8 cellular contexts compared by ENCODE assay signal in the genomic region with DNA sequence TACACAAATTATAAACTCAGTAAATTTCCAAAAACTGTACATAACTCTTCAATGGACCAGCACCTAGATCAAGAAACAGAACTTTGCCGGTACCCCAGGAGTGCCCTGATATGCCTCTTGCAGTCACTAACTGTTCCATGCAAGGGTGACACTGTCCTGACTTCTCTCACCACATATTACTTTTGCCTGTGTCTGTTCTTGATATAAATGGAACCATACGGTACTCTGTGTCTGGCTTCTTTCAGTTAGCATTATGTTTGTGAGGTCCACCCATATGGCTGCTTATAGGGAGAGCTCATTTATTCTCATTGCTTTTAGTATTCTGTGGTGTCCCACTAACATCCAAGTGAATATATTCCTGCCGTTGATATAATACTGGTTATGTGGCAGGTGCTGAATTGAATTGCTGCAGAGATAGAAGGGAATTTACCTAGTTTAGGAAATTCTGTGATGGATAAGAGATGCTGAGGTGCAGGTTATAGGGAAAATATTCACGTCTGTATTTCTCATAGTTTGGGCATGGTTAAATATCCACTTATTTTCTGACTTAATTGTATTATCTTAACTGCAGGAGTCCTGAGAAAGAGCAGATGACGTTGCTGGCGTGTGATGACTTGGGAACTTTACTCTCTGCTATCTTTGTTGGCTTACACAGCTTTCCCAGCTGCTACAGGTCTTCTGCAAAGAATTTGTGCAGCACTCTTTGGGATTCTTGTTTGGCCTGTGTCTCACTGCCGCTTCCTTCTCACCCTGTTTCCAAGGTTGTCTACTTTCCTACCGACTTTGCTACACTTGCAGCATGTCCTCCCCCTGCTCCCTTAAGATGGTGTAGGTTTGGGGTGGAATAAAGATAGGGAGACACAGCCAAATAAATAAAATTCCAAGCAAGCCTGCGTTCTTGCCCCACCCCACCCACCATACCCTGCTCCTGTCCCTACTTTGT.
DNase-seq lines count a peak whose midpoint lies in the region; ATAC-seq and TF ChIP-seq lines count a peak whose summit lies in the region.

No MANE protein-coding gene starts in this region.

- H3K4me1 Mint-ChIP-seq in HFFc6 (ENCODE audit: low read depth), result peaks cover 86% of the 10 kb centered on the region
- peaks cover 67 to 87% (median 76%) of the 10 kb centered on the region in 3 donors for H3K4me1 Mint-ChIP-seq in T-cell
- H3K4me1 Mint-ChIP-seq in progenitor cell of endocrine pancreas (ENCODE audit: low read depth), result peaks cover 54% of the 10 kb centered on the region

- peak in 1 of 4 experiments; percentile 17 for ATAC-seq in T-cell (replicated peaks in 1 of 4)

- intact Hi-C loops in tibial artery (cut with DNase I; ENCODE audit: low total_unique reads), result no loop called here

- peak overlapping the region in 1 of 2 donors; percentile 35 for H3K27ac ChIP-seq in tibial artery

- H3K4me3 ChIP-seq in fibroblast of villous mesenchyme (ENCODE audit: low read depth, low read length) (no peak overlapping the region), tibial artery (no peak overlapping the region)

- CTCF ChIA-PET in T-cell (lab: Charles Lee), result interaction anchor here in 1 of 2 donors (0.6 to 0.7 kb wide), 2 partner anchors 20 to 342 kb away, joined by 3 to 7 read pairs; no protein-coding TSS in a partner anchor

- H3K36me3 Mint-ChIP-seq in HFFc6 (ENCODE audit: low read depth) (peaks cover 12% of the 10 kb centered on the region), T-cell (peaks cover 14% of the 10 kb centered on the region), progenitor cell of endocrine pancreas (ENCODE audit: insufficient read depth) (no peaks in the 10 kb centered on the region)

- H3K9me3 Mint-ChIP-seq in HFFc6 (no peaks in the 10 kb centered on the region), T-cell (peaks cover 0 to 3% (median 0%) of the 10 kb centered on the region in 3 donors), progenitor cell of endocrine pancreas (ENCODE audit: low read depth) (no peaks in the 10 kb centered on the region)

- TF ChIP-seq CTCF in HFFc6 (IDR thresholded peaks at IDR 0.05) (no peak), fibroblast of villous mesenchyme (IDR thresholded peaks at IDR 0.05; ENCODE audit: insufficient read depth, low read depth, low read length) (no peak), progenitor cell of endocrine pancreas (IDR thresholded peaks at IDR 0.05; ENCODE audit: unreplicated experiment) (no peak), tibial artery (IDR thresholded peaks at IDR 0.05) (no peak)

- H3K9me3 ChIP-seq in tibial artery, result no peaks in the 10 kb centered on the region

- H3K4me3 Mint-ChIP-seq in HFFc6 (peak overlapping the region; percentile 78), T-cell (peak overlapping the region in 1 of 3 donors; percentile 25), progenitor cell of endocrine pancreas (ENCODE audit: low read depth) (peak overlapping the region; percentile 10)

- H3K27me3 Mint-ChIP-seq in HFFc6 (ENCODE audit: insufficient read depth), result peaks cover 2% of the 10 kb centered on the region
- H3K27me3 Mint-ChIP-seq in T-cell, result no peaks in the 10 kb centered on the region
- H3K27me3 Mint-ChIP-seq in progenitor cell of endocrine pancreas, result no peaks in the 10 kb centered on the region

- POLR2A ChIA-PET in T-cell (lab: Charles Lee), result interaction anchor here in 1 of 2 donors (0.6 kb wide), 1 partner anchor 10 kb away, joined by 3 read pairs; no protein-coding TSS in a partner anchor

- H3K27ac Mint-ChIP-seq in HFFc6 (peak overlapping the region; percentile 88), T-cell (peak overlapping the region; percentile 66 to 75), progenitor cell of endocrine pancreas (peak overlapping the region; percentile 67)

- no peaks in the 10 kb centered on the region for H3K36me3 ChIP-seq in tibial artery

- H3K27me3 ChIP-seq in tibial artery, result no peaks in the 10 kb centered on the region

- H3K4me1 ChIP-seq in tibial artery, result peaks cover 0 to 80% (median 42%) of the 10 kb centered on the region in 4 donors

- DNase-seq in HFFc6 (no peak), T-cell (no peak), fibroblast of villous mesenchyme (ENCODE audit: low read depth) (peak; percentile 90), progenitor cell of endocrine pancreas (ENCODE audit: low spot score, unreplicated experiment) (no peak), hypothalamus (lab: John Stamatoyannopoulos, UW) (no peak), globus pallidus (ENCODE audit: low spot score) (no peak), MV-4-11 (lab: John Stamatoyannopoulos, UW) (no peak), tibial artery (no peak)
